20 cellular contexts compared by ENCODE assay signal in the genomic region with DNA sequence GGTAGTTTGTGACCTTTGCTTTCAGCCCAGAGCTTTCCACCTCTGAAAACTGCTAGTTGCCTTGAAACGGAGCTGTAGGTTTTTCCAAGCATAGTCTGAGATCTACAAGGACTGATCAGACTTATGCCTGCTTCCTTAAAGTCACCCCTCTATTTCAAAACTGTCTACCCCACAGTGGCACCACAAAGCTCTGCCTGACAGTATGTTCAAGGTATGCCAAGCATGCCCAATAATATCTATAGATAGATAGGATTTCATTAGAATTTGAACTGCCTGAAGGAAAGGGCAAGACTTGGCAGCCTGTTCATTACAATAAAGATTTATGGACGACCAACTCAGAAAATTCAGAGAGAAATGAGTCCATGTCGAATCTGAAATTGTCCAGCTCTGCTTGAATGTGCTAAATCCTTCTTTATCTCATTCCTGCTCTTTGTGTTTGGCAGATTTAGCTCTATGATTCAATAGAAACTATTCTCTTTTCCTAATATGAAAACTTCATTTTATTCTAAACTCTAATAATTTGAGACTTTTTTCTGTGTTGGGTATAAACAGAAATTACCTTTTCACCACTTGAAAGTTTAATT.
"Had no signal": no experiment of that assay in that cellular context is flagged by ENCODE, and none has a peak within 500 bp of the region (broad histone marks: within the 10 kb centered on the region; RNA-seq: fewer than 3 reads in every experiment).

No MANE protein-coding gene starts in this region.

- H3K27me3 ChIP-seq: gastrocnemius medialis, left lung, right atrium auricular region, testis, uterus had no signal

- H3K9me3 ChIP-seq: gastrocnemius medialis, left lung, lower lobe of right lung, right atrium auricular region, testis, uterus had no signal

- H3K4me3 ChIP-seq: gastrocnemius medialis, left lung, lower lobe of right lung, right atrium auricular region, testis, uterus had no signal

- H3K36me3 ChIP-seq: gastrocnemius medialis, left lung, lower lobe of right lung, right atrium auricular region, uterus had no signal

- DNase-seq: activated CD4-positive, alpha-beta T cell treated with anti-CD3 and anti-CD28 coated beads for 4 hours; activated CD4-positive, alpha-beta T cell treated with anti-CD3 and anti-CD28 coated beads, Interleukin-2, amount 50 U/mL, for 4 hours; activated naive CD4-positive, alpha-beta T cell; activated T-cell treated with anti-CD3 and anti-CD28 coated beads for 4 hours; activated T-cell treated with anti-CD3 and anti-CD28 coated beads, Interleukin-2, amount 50 U/mL, for 72 hours; anterior cingulate cortex; effector CD8-positive, alpha-beta T cell; erythroblast; gastrocnemius medialis; glutamatergic neuron; left lung; lower lobe of right lung; mesenchymal stem cell; stimulated activated CD4-positive, alpha-beta T cell treated with anti-CD3 and anti-CD28 coated beads, Interleukin-15, amount 100 ng/mL, for 24 hours; stimulated activated CD4-positive, alpha-beta T cell treated with anti-CD3 and anti-CD28 coated beads, Interleukin-2, amount 100 ng/mL, for 24 hours; stimulated activated naive CD4-positive, alpha-beta T cell treated with Interleukin-2 at 50 U/mL for 16 hours; testis; trophoblast cell; uterus had no signal

- H3K4me1 ChIP-seq: gastrocnemius medialis, left lung, lower lobe of right lung, right atrium auricular region, testis, uterus had no signal
